Comparison of ENCODE assay signal across 1 cellular context in genomic region chr9:113544001-113544340, GRCh38.
TF ChIP-seq lines count a peak whose summit lies in the region.

No MANE protein-coding gene starts in this region.

TF ChIP-seq in K562, 482 proteins besides CTCF, POLR2A, EP300 and RAD21 (continued from another document):
- TF ChIP-seq, protein P1, sequence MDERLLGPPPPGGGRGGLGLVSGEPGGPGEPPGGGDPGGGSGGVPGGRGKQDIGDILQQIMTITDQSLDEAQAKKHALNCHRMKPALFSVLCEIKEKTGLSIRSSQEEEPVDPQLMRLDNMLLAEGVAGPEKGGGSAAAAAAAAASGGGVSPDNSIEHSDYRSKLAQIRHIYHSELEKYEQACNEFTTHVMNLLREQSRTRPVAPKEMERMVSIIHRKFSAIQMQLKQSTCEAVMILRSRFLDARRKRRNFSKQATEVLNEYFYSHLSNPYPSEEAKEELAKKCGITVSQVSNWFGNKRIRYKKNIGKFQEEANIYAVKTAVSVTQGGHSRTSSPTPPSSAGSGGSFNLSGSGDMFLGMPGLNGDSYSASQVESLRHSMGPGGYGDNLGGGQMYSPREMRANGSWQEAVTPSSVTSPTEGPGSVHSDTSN (CRISPR knock-in tag; IDR thresholded peaks at IDR 0.05; ENCODE audit: low read depth): no peak
- TF ChIP-seq, protein P1 (tag; conservative IDR thresholded peaks at IDR 0.05; ENCODE audit: low read depth): peak; percentile 26; the same call in 1 of the 2 replicates
- TF ChIP-seq MEIS2 (IDR thresholded peaks at IDR 0.05; ENCODE audit: partially characterized antibody): peak; percentile 54
